ENCODE assay signal across 8 cellular contexts in genomic region chr9:116494815-116495634, GRCh38.
DNase-seq lines count a peak whose midpoint lies in the region; ATAC-seq and TF ChIP-seq lines count a peak whose summit lies in the region.

No MANE protein-coding gene starts in this region.

- no peaks in the 10 kb centered on the region for H3K9me3 ChIP-seq in Panc1 (ENCODE audit: control insufficient read depth, insufficient read depth, low read depth, low read length)

- no peak overlapping the region for H3K4me2 ChIP-seq in GM23338

- no peaks in the 10 kb centered on the region for H3F3A ChIP-seq in GM23338 (replicated peaks; ENCODE audit: low read depth)

- peaks cover 9% of the 10 kb centered on the region for H3K27me3 Mint-ChIP-seq in GM23338 (ENCODE audit: insufficient read depth, low read depth, poor library complexity)

- in situ Hi-C loops in Panc1 (cut with HindIII; ENCODE audit: low pct_unique_long_range_greater_than_20kb, low sequenced_read_pairs), result no loop called here

- H3K36me3 ChIP-seq in GM06990 (ENCODE audit: control insufficient read depth, insufficient read depth, low read length) (no peaks in the 10 kb centered on the region), GM23338 (ENCODE audit: insufficient read depth) (no peaks in the 10 kb centered on the region), Panc1 (ENCODE audit: control insufficient read depth, insufficient read depth, low read length) (no peaks in the 10 kb centered on the region)

- peak; percentile 75 for ATAC-seq in GM23338
- ATAC-seq in Panc1, result no peak
- ATAC-seq in esophagus mucosa, result peak; percentile 38
- no peak for ATAC-seq in GM18511 (IDR thresholded peaks at IDR 0.05; ENCODE audit: unreplicated experiment)
- ATAC-seq in GM18505 (IDR thresholded peaks at IDR 0.05; ENCODE audit: unreplicated experiment), result no peak

- BruUV-seq in Panc1 (replicated peaks; lab: Mats Ljungman, UMichigan), result no TSS peak

- no peak for DNase-seq in GM06990 (ENCODE audit: extremely low read depth, insufficient read length)
- peak; percentile 83 for DNase-seq in GM23338 (ENCODE audit: low spot score)
- DNase-seq in Panc1 (ENCODE audit: low read depth, low spot score), result peak; percentile 13
- peak in 2 of 3 donors; percentile 6 to 15 for DNase-seq in stimulated activated CD4-positive, alpha-beta T cell treated with anti-CD3 and anti-CD28 coated beads, Interleukin-12 subunit alpha, Interleukin-12 subunit beta, amount 100 ng/mL, for 48 hours (ENCODE audit: low read depth in 2 of 3, low spot score in 1 of 3)
- DNase-seq in SKM-1 treated with dmso at 0.1 percent for 144 hours (lab: John Stamatoyannopoulos, UW; ENCODE audit: unreplicated experiment), result no peak

- no peaks in the 10 kb centered on the region for H3K79me2 ChIP-seq in GM23338 (replicated peaks; ENCODE audit: insufficient read depth)

- peak; percentile 78 for TF ChIP-seq CTCF in GM06990 (IDR thresholded peaks at IDR 0.05; ENCODE audit: insufficient read depth, low read length, poor library complexity, severe bottlenecking)
- peak; percentile 89 to 90 for TF ChIP-seq CTCF in GM23338 (conservative IDR thresholded peaks at IDR 0.05; ENCODE audit: low read depth in 2 of 2)
- TF ChIP-seq CTCF in Panc1 (IDR thresholded peaks at IDR 0.05), result peak; percentile 70

- CTCF ChIA-PET in Panc1 (lab: Charles Lee), result no interaction called here

- no peak overlapping the region for H2AFZ ChIP-seq in GM23338

- no peaks in the 10 kb centered on the region for H3K9me2 ChIP-seq in GM23338 (ENCODE audit: insufficient read depth)

- no peak for TF ChIP-seq POLR2A in GM18505 (IDR thresholded peaks at IDR 0.05; ENCODE audit: borderline replicate concordance, extremely low read depth, insufficient read depth, insufficient read length)

- no peaks in the 10 kb centered on the region for H3K9me3 Mint-ChIP-seq in GM23338

- H3K27me3 ChIP-seq in GM06990 (replicated peaks; ENCODE audit: control insufficient read depth, insufficient read depth, low read length) (no peaks in the 10 kb centered on the region), GM23338 (ENCODE audit: insufficient read depth) (no peaks in the 10 kb centered on the region), Panc1 (ENCODE audit: control insufficient read depth, insufficient read depth, low read length) (no peaks in the 10 kb centered on the region)

- POLR2A ChIA-PET in Panc1 (lab: Charles Lee), result no interaction called here

- H3K27ac ChIP-seq in GM23338 (ENCODE audit: low read depth) (no peak overlapping the region), Panc1 (ENCODE audit: low read length) (no peak overlapping the region; the same call in 1 of the 2 replicates)

- H3K4me1 ChIP-seq in GM23338 (ENCODE audit: insufficient read depth) (peaks cover 29% of the 10 kb centered on the region), Panc1 (ENCODE audit: control insufficient read depth, insufficient read depth, low read length) (no peaks in the 10 kb centered on the region; the same call in 1 of the 2 replicates)

- no peak overlapping the region for H3K4me3 ChIP-seq in GM06990 (replicated peaks; ENCODE audit: low read depth, low read length)
- H3K4me3 ChIP-seq in GM23338, result no peak overlapping the region
- H3K4me3 ChIP-seq in Panc1 (ENCODE audit: low read depth in 2 of 2, low read length in 2 of 2), result no peak overlapping the region

- intact Hi-C loops in Panc1 (cut with micrococcal nuclease; ENCODE audit: unreplicated experiment), result loop anchor here (10.0 kb wide), 1 partner anchor 340 kb away; the partner anchor contains the start of gene PAPPA

- no peak overlapping the region for H3K27ac Mint-ChIP-seq in GM23338

- no peaks in the 10 kb centered on the region for H3K36me3 Mint-ChIP-seq in GM23338 (ENCODE audit: low read depth)

- no peak overlapping the region for H3K4me3 Mint-ChIP-seq in GM23338

- peaks cover 35% of the 10 kb centered on the region for H3K4me1 Mint-ChIP-seq in GM23338

- H4K20me1 ChIP-seq in GM23338 (replicated peaks; ENCODE audit: insufficient read depth), result no peaks in the 10 kb centered on the region

TF ChIP-seq in GM23338, 12 proteins besides CTCF, POLR2A, EP300 and RAD21 (continues in another document):
- TF ChIP-seq, protein P1, sequence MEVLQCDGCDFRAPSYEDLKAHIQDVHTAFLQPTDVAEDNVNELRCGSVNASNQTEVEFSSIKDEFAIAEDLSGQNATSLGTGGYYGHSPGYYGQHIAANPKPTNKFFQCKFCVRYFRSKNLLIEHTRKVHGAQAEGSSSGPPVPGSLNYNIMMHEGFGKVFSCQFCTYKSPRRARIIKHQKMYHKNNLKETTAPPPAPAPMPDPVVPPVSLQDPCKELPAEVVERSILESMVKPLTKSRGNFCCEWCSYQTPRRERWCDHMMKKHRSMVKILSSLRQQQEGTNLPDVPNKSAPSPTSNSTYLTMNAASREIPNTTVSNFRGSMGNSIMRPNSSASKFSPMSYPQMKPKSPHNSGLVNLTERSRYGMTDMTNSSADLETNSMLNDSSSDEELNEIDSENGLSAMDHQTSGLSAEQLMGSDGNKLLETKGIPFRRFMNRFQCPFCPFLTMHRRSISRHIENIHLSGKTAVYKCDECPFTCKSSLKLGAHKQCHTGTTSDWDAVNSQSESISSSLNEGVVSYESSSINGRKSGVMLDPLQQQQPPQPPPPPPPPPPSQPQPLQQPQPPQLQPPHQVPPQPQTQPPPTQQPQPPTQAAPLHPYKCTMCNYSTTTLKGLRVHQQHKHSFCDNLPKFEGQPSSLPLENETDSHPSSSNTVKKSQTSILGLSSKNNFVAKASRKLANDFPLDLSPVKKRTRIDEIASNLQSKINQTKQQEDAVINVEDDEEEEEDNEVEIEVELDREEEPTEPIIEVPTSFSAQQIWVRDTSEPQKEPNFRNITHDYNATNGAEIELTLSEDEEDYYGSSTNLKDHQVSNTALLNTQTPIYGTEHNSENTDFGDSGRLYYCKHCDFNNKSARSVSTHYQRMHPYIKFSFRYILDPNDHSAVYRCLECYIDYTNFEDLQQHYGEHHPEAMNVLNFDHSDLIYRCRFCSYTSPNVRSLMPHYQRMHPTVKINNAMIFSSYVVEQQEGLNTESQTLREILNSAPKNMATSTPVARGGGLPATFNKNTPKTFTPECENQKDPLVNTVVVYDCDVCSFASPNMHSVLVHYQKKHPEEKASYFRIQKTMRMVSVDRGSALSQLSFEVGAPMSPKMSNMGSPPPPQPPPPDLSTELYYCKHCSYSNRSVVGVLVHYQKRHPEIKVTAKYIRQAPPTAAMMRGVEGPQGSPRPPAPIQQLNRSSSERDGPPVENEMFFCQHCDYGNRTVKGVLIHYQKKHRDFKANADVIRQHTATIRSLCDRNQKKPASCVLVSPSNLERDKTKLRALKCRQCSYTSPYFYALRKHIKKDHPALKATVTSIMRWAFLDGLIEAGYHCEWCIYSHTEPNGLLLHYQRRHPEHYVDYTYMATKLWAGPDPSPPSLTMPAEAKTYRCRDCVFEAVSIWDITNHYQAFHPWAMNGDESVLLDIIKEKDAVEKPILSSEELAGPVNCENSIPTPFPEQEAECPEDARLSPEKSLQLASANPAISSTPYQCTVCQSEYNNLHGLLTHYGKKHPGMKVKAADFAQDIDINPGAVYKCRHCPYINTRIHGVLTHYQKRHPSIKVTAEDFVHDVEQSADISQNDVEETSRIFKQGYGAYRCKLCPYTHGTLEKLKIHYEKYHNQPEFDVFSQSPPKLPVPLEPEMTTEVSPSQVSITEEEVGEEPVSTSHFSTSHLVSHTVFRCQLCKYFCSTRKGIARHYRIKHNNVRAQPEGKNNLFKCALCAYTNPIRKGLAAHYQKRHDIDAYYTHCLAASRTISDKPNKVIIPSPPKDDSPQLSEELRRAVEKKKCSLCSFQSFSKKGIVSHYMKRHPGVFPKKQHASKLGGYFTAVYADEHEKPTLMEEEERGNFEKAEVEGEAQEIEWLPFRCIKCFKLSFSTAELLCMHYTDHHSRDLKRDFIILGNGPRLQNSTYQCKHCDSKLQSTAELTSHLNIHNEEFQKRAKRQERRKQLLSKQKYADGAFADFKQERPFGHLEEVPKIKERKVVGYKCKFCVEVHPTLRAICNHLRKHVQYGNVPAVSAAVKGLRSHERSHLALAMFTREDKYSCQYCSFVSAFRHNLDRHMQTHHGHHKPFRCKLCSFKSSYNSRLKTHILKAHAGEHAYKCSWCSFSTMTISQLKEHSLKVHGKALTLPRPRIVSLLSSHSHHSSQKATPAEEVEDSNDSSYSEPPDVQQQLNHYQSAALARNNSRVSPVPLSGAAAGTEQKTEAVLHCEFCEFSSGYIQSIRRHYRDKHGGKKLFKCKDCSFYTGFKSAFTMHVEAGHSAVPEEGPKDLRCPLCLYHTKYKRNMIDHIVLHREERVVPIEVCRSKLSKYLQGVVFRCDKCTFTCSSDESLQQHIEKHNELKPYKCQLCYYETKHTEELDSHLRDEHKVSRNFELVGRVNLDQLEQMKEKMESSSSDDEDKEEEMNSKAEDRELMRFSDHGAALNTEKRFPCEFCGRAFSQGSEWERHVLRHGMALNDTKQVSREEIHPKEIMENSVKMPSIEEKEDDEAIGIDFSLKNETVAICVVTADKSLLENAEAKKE (CRISPR knock-in tag; IDR thresholded peaks at IDR 0.05), result no peak
- TF ChIP-seq POLR2AphosphoS5 (IDR thresholded peaks at IDR 0.05; ENCODE audit: low read depth) (no peak), CREB1 (CRISPR knock-in tag; IDR thresholded peaks at IDR 0.05; ENCODE audit: low read depth) (no peak), EZH2 (IDR thresholded peaks at IDR 0.05; ENCODE audit: low read depth, unreplicated experiment) (no peak), ZNF114 (CRISPR knock-in tag; IDR thresholded peaks at IDR 0.05) (no peak)

Comparison
In these comparisons a context has a peak if more than half of its experiments do, and no peak if none do; other contexts are left out.
1. DNase-seq: peak in GM23338 (single experiment), Panc1 (single experiment) and stimulated activated CD4-positive, alpha-beta T cell treated with anti-CD3 and anti-CD28 coated beads, Interleukin-12 subunit alpha, Interleukin-12 subunit beta, amount 100 ng/mL, for 48 hours (2 of 3); none in GM06990 (single experiment) and SKM-1 treated with dmso at 0.1 percent for 144 hours (single experiment).
2. ATAC-seq: peak in GM23338 (single experiment) and esophagus mucosa (single experiment); none in Panc1 (single experiment), GM18511 (single experiment) and GM18505 (single experiment).
3. Peak in every context shown above with its lines, with median percentiles within 50 percentile points of each other: CTCF ChIP-seq.